12 cellular contexts compared by ENCODE assay signal in genomic region chr2:231123362-231123898, GRCh38. TPM values are rescaled to one million over a fixed set of nuclear protein-coding genes. Genes with fewer than 3 reads are reported as not detected.
DNase-seq lines count a peak whose midpoint lies in the region; ATAC-seq, FAIRE-seq and TF ChIP-seq lines count a peak whose summit lies in the region.
"Had no signal": no experiment of that assay in that cellular context is flagged by ENCODE, and none has a peak within 500 bp of the region (broad histone marks: within the 10 kb centered on the region; RNA-seq: fewer than 3 reads in every experiment).

No MANE protein-coding gene starts in this region.

- H3K9me3 ChIP-seq in SK-N-MC (ENCODE audit: low read depth, low read length) = no peaks in the 10 kb centered on the region

- peak overlapping the region; percentile 43 for H3K9ac ChIP-seq in SK-N-MC (ENCODE audit: insufficient read length)

- H3K4me1 Mint-ChIP-seq in osteocyte (ENCODE audit: unreplicated experiment) = peaks cover 53% of the 10 kb centered on the region

- H3K27me3 Mint-ChIP-seq in osteocyte (ENCODE audit: unreplicated experiment) = no peaks in the 10 kb centered on the region
- H3K27me3 Mint-ChIP-seq: stimulated activated naive CD8-positive, alpha-beta T cell treated with anti-CD3 and anti-CD28 coated beads, Interleukin-15, Interleukin-2, amounts not matched to agents 100 ng/mL and 50 ng/mL, for 24 hours had no signal

- DNase-seq in SK-N-MC (ENCODE audit: low read depth, low spot score) (no peak), fibroblast of pulmonary artery (ENCODE audit: low read depth) (peak; percentile 37), osteocyte (ENCODE audit: extremely low spot score, unreplicated experiment) (no peak), NCI-H2107 (lab: John Stamatoyannopoulos, UW) (no peak), NCI-H2081 treated with DMSO at 0.1 percent for 48 hours (lab: John Stamatoyannopoulos, UW) (no peak)
- DNase-seq: activated T-cell treated with anti-CD3 and anti-CD28 coated beads, Interleukin-2, amount 50 U/mL, for 72 hours; DMS53; NCI-H1092 treated with DMSO at 0.1 percent for 48 hours had no signal

- peak overlapping the region; percentile 52 for H3K4me3 Mint-ChIP-seq in osteocyte (ENCODE audit: unreplicated experiment)
- H3K4me3 Mint-ChIP-seq: stimulated activated naive CD8-positive, alpha-beta T cell treated with anti-CD3 and anti-CD28 coated beads, Interleukin-15, Interleukin-2, amounts not matched to agents 100 ng/mL and 50 ng/mL, for 24 hours had no signal

- TF ChIP-seq CTCF in fibroblast of pulmonary artery (IDR thresholded peaks at IDR 0.05; ENCODE audit: low read length, missing control alignments) = no peak
- TF ChIP-seq CTCF in osteocyte (IDR thresholded peaks at IDR 0.05) = no peak

- ATAC-seq in GM19452 (IDR thresholded peaks at IDR 0.05; ENCODE audit: unreplicated experiment) (no peak), GM21390 (IDR thresholded peaks at IDR 0.05; ENCODE audit: unreplicated experiment) (no peak)
- ATAC-seq: activated T-cell treated with anti-CD3 and anti-CD28 coated beads, Interleukin-2, amount 50 U/mL, for 72 hours had no signal

- H3K27ac Mint-ChIP-seq in osteocyte (ENCODE audit: unreplicated experiment) = peak overlapping the region; percentile 83
- H3K27ac Mint-ChIP-seq: stimulated activated naive CD8-positive, alpha-beta T cell treated with anti-CD3 and anti-CD28 coated beads, Interleukin-15, Interleukin-2, amounts not matched to agents 100 ng/mL and 50 ng/mL, for 24 hours had no signal

- H3K27ac ChIP-seq in SK-N-MC = peak overlapping the region; percentile 97

- peaks cover 8% of the 10 kb centered on the region for H3K36me3 Mint-ChIP-seq in osteocyte (ENCODE audit: unreplicated experiment)

- H3K36me3 ChIP-seq in SK-N-MC (ENCODE audit: insufficient read depth, low read length) = no peaks in the 10 kb centered on the region; the same call in 1 of the 2 replicates

- peak; percentile 98 for FAIRE-seq in G401.6 (lab: Jason Lieb, UNC)

- H3K4me3 ChIP-seq in SK-N-MC (peak overlapping the region; percentile 58), fibroblast of pulmonary artery (replicated peaks; ENCODE audit: low read depth, low read length) (peak overlapping the region; percentile 33)

- no peaks in the 10 kb centered on the region for H3K9me3 Mint-ChIP-seq in osteocyte (ENCODE audit: unreplicated experiment)
- H3K9me3 Mint-ChIP-seq: activated T-cell treated with anti-CD3 and anti-CD28 coated beads, Interleukin-2, amount 50 U/mL, for 72 hours; stimulated activated naive CD8-positive, alpha-beta T cell treated with anti-CD3 and anti-CD28 coated beads, Interleukin-15, Interleukin-2, amounts not matched to agents 100 ng/mL and 50 ng/mL, for 24 hours had no signal

RNA-seq across cellular contexts. Expression of gene HTR2B, which starts 1.4 kb away (rescaled TPM):
- 3.1 and 3.9 TPM in 2 replicates for total RNA-seq in osteocyte
- total RNA-seq: activated T-cell treated with anti-CD3 and anti-CD28 coated beads, Interleukin-2, amount 50 U/mL, for 72 hours had no signal
